Comparison of ENCODE assay signal across 11 cellular contexts in genomic region chr5:10566556-10567068, GRCh38. TPM values are rescaled to one million over a fixed set of nuclear protein-coding genes. Genes with fewer than 3 reads are reported as not detected.
DNase-seq lines count a peak whose midpoint lies in the region; ATAC-seq and TF ChIP-seq lines count a peak whose summit lies in the region.
"Had no signal": no experiment of that assay in that cellular context is flagged by ENCODE, and none has a peak within 500 bp of the region (broad histone marks: within the 10 kb centered on the region; RNA-seq: fewer than 3 reads in every experiment).

No MANE protein-coding gene starts in this region.

- TF ChIP-seq POLR2A in esophagus squamous epithelium (IDR thresholded peaks at IDR 0.05) (no peak), spleen (IDR thresholded peaks at IDR 0.05) (no peak)

- no peak overlapping the region for H3K9ac ChIP-seq in PC-3 (ENCODE audit: low read length)

- peaks cover 72% of the 10 kb centered on the region for H3K79me2 ChIP-seq in PC-3 (ENCODE audit: low read length)

- H3K27ac ChIP-seq in PC-3 (ENCODE audit: low read length) (no peak overlapping the region), esophagus squamous epithelium (peak overlapping the region; percentile 36 to 84 (median 77)), spleen (peak overlapping the region in 5 of 8 donors; percentile 22 to 93 (median 89))
- H3K27ac ChIP-seq: foreskin keratinocyte had no signal

- H3K9me2 ChIP-seq in PC-3 (replicated peaks; ENCODE audit: low read length): no peaks in the 10 kb centered on the region

- H3F3A ChIP-seq in PC-3 (ENCODE audit: low read length, unreplicated experiment): no peaks in the 10 kb centered on the region

- intact Hi-C loops in PC-3 (cut with micrococcal nuclease) (no loop called here), esophagus squamous epithelium (cut with DNase I) (loop anchor here (10.0 kb wide), 1 partner anchor 58 kb away; no protein-coding TSS in a partner anchor), spleen (cut with DNase I; ENCODE audit: low total_unique reads) (no loop called here)

- H3K36me3 ChIP-seq in PC-3 (ENCODE audit: low read depth, low read length) (no peaks in the 10 kb centered on the region), esophagus squamous epithelium (no peaks in the 10 kb centered on the region), spleen (no peaks in the 10 kb centered on the region)

- no peak for DNase-seq in GM12864 (ENCODE audit: low read depth)
- DNase-seq in PC-3: no peak
- no peak for DNase-seq in esophagus squamous epithelium (lab: John Stamatoyannopoulos, UW)
- DNase-seq in spleen: no peak
- DNase-seq: foreskin keratinocyte, NCI-H1048, substantia nigra had no signal

- peak overlapping the region; percentile 89 for H3K4me2 ChIP-seq in PC-3 (ENCODE audit: low read length)

- no peak overlapping the region for H2AFZ ChIP-seq in PC-3 (ENCODE audit: low read length)

- CTCF ChIA-PET in PC-3 (lab: Charles Lee): no interaction called here

- H3K4me1 ChIP-seq in PC-3 (ENCODE audit: insufficient read depth, low read length) (peaks cover 29% of the 10 kb centered on the region), esophagus squamous epithelium (peaks cover 24 to 71% (median 42%) of the 10 kb centered on the region in 3 donors), spleen (peaks cover 25 to 79% (median 67%) of the 10 kb centered on the region in 6 donors)

- ATAC-seq in PC-3: no peak
- no peak for ATAC-seq in HG02588 (IDR thresholded peaks at IDR 0.05; ENCODE audit: unreplicated experiment)
- no peak for ATAC-seq in GM18520 (IDR thresholded peaks at IDR 0.05; ENCODE audit: unreplicated experiment)
- no peak for ATAC-seq in GM18517 (IDR thresholded peaks at IDR 0.05; ENCODE audit: unreplicated experiment)
- ATAC-seq: foreskin keratinocyte, WTC11 had no signal

- POLR2A ChIA-PET in PC-3 (lab: Charles Lee; ENCODE audit: unreplicated experiment): no interaction called here

- WGBS in esophagus squamous epithelium, 2 donors: 54 to 59% methylated on average over 7 to 8 of the region's 8 CpGs
- 49 to 68% (median 54%) methylated on average over 8 of the region's 8 CpGs for WGBS in spleen, 5 donors

- H3K9me3 ChIP-seq in PC-3 (ENCODE audit: low read length) (no peaks in the 10 kb centered on the region), esophagus squamous epithelium (no peaks in the 10 kb centered on the region), spleen (no peaks in the 10 kb centered on the region)

- BruUV-seq in PC-3 (replicated peaks; lab: Mats Ljungman, UMichigan): no TSS peak

- H3K27me3 ChIP-seq in PC-3 (ENCODE audit: low read length): no peaks in the 10 kb centered on the region
- peaks cover 0 to 47% (median 9%) of the 10 kb centered on the region in 4 donors for H3K27me3 ChIP-seq in esophagus squamous epithelium
- peaks cover 0 to 37% (median 0%) of the 10 kb centered on the region in 7 donors for H3K27me3 ChIP-seq in spleen (replicated peaks in 1 of 7)

- H3K4me3 ChIP-seq in GM12864 (ENCODE audit: low read depth, low read length) (peak overlapping the region; percentile 91), PC-3 (ENCODE audit: low read length) (peak overlapping the region; percentile 82; the same call in 1 of the 2 replicates), esophagus squamous epithelium (peak overlapping the region in 3 of 4 donors; percentile 58 to 81 (median 59)), spleen (peak overlapping the region in 7 of 8 donors; percentile 64 to 86 (median 75))

- TF ChIP-seq CTCF in GM12864 (IDR thresholded peaks at IDR 0.05; ENCODE audit: low read depth, low read length, missing control alignments) (no peak), PC-3 (conservative IDR thresholded peaks at IDR 0.05; ENCODE audit: low read depth, low read length) (no peak), esophagus squamous epithelium (IDR thresholded peaks at IDR 0.05) (no peak), spleen (IDR thresholded peaks at IDR 0.05 in 8 of 11, conservative IDR thresholded peaks at IDR 0.05 in 3 of 11) (no peak)

- H4K20me1 ChIP-seq in PC-3 (ENCODE audit: low read length): peaks cover 29% of the 10 kb centered on the region

RNA-seq across cellular contexts. Expression of gene ANKRD33B, which starts 2.7 kb away (rescaled TPM):
- total RNA-seq in PC-3 (2014; rRNA removed): 13.2 and 14.9 TPM in 2 replicates
- total RNA-seq in esophagus squamous epithelium: 1 to 10 TPM in 2 of 4 donors, under 1 TPM in 2; 0.57 to 6.5 (median 1.7) TPM
- total RNA-seq in spleen: 10 to 100 TPM; 20.7 to 37.8 (median 26.7) TPM
- polyA plus RNA-seq in spleen: 1 to 10 TPM; 2.0 to 5.3 (median 2.4) TPM
